9 cellular contexts compared by ENCODE assay signal in the genomic region with DNA sequence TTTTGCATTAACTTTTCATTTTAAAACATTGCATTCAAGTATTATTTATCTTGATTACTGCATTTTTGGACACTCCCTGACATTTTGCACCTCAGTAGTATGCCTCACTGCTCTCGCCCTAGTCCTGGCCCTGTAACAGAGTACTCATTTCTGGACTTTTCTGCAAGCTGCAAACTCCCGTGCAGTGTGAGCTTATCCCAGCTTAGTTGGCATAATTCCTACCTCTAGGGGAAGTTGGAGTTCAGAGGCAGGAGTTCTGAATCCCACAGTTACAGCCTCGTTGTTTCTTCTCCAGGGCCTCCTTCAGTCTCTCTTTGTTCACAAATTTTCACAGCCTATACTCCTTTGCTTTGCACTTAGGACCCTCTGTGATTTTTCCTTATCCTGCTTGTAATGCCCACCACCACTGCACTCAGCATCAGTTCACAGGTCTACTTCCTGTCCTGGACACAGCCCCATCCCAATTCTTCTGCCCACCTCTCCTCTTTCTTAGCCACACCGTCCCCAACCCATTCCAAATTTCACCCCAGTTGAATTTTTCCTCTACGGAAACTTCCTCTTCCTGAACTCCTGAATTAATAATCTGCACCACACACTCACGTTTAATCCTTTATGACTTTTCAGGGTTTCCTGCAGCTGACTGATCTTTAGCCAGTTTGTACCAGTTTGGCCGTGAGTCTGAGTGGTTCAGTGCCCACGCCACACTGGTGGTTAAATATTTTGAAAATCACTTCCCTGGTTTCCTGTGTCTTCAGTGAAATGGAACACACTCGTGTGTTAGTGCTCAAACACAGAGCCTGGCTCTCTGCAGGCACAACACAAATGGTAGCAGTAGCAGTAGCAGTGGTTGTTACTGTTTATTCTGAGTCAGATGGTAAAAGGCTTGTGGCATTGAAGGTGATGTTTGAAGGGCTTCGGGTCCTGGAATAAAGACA. TPM values are rescaled to one million over a fixed set of nuclear protein-coding genes. Genes with fewer than 3 reads are reported as not detected.
DNase-seq lines count a peak whose midpoint lies in the region; ATAC-seq and TF ChIP-seq lines count a peak whose summit lies in the region.
"Had no signal": no experiment of that assay in that cellular context is flagged by ENCODE, and none has a peak within 500 bp of the region (broad histone marks: within the 10 kb centered on the region; RNA-seq: fewer than 3 reads in every experiment).

No MANE protein-coding gene starts in this region.

- no peak overlapping the region for H3K27ac ChIP-seq in CD4-positive, CD25-positive, alpha-beta regulatory T cell (ENCODE audit: insufficient read depth, low read length, poor library complexity, severe bottlenecking)
- H3K27ac ChIP-seq in duodenal mucosa (ENCODE audit: low read depth, low read length): peak overlapping the region; percentile 27

- H3K36me3 ChIP-seq in CD4-positive, CD25-positive, alpha-beta regulatory T cell (ENCODE audit: control insufficient read depth, insufficient read depth, low read length): no peaks in the 10 kb centered on the region
- no peaks in the 10 kb centered on the region for H3K36me3 ChIP-seq in duodenal mucosa (ENCODE audit: control insufficient read depth in 1 of 2, insufficient read depth in 2 of 2, low read length in 2 of 2)
- no peaks in the 10 kb centered on the region for H3K36me3 ChIP-seq in mucosa of descending colon (ENCODE audit: low read depth)

- no peak for ATAC-seq in CD4-positive, CD25-positive, alpha-beta regulatory T cell (ENCODE audit: low read depth in 2 of 2)
- ATAC-seq in mucosa of descending colon: peak; percentile 53
- no peak for ATAC-seq in GM18873 (IDR thresholded peaks at IDR 0.05; ENCODE audit: low FRiP score, unreplicated experiment)

- no peaks in the 10 kb centered on the region for H3K36me3 Mint-ChIP-seq in CD4-positive, CD25-positive, alpha-beta regulatory T cell

- H3K4me3 Mint-ChIP-seq in CD4-positive, CD25-positive, alpha-beta regulatory T cell: no peak overlapping the region

- no peaks in the 10 kb centered on the region for H3K9me3 Mint-ChIP-seq in CD4-positive, CD25-positive, alpha-beta regulatory T cell

- H3K9me3 ChIP-seq in CD4-positive, CD25-positive, alpha-beta regulatory T cell (ENCODE audit: control insufficient read depth in 2 of 2, low read length in 2 of 2): no peaks in the 10 kb centered on the region
- H3K9me3 ChIP-seq in duodenal mucosa (ENCODE audit: control insufficient read depth in 1 of 2, low read length in 2 of 2) (no peaks in the 10 kb centered on the region), mucosa of descending colon (no peaks in the 10 kb centered on the region)

- peaks cover 14% of the 10 kb centered on the region for H3K27me3 Mint-ChIP-seq in CD4-positive, CD25-positive, alpha-beta regulatory T cell

- no peak overlapping the region for H3K4me3 ChIP-seq in CD4-positive, CD25-positive, alpha-beta regulatory T cell (ENCODE audit: low read depth, low read length)
- H3K4me3 ChIP-seq in duodenal mucosa (ENCODE audit: low read depth in 1 of 2, low read length in 2 of 2): no peak overlapping the region
- H3K4me3 ChIP-seq in mucosa of descending colon: no peak overlapping the region

- peak overlapping the region; percentile 0 to 15 for H3K9ac ChIP-seq in duodenal mucosa (ENCODE audit: low read depth in 1 of 2, low read length in 2 of 2)

- intact Hi-C loops in mucosa of descending colon (cut with DNase I, micrococcal nuclease): no loop called here

- H3K4me1 ChIP-seq in CD4-positive, CD25-positive, alpha-beta regulatory T cell (ENCODE audit: control insufficient read depth, insufficient read depth, low read length, poor library complexity, severe bottlenecking): no peaks in the 10 kb centered on the region
- H3K4me1 ChIP-seq in duodenal mucosa (ENCODE audit: control insufficient read depth in 1 of 2, insufficient read depth in 2 of 2, low read length in 2 of 2): peaks cover 22 to 30% of the 10 kb centered on the region in 2 donors
- H3K4me1 ChIP-seq in mucosa of descending colon (ENCODE audit: low read depth): peaks cover 15% of the 10 kb centered on the region

- no peaks in the 10 kb centered on the region for H3K27me3 ChIP-seq in CD4-positive, CD25-positive, alpha-beta regulatory T cell (ENCODE audit: control insufficient read depth, insufficient read depth, low read length)
- H3K27me3 ChIP-seq in duodenal mucosa (ENCODE audit: control insufficient read depth in 1 of 2, insufficient read depth in 2 of 2, low read length in 2 of 2): no peaks in the 10 kb centered on the region

- TF ChIP-seq CTCF in mucosa of descending colon (IDR thresholded peaks at IDR 0.05): no peak

- peak in 1 of 3 donors; percentile 44 for DNase-seq in CD4-positive, CD25-positive, alpha-beta regulatory T cell
- DNase-seq in LHCN-M2 (ENCODE audit: low read depth) (peak; percentile 26), mucosa of descending colon (no peak), SIG-M5 (lab: John Stamatoyannopoulos, UW) (no peak), COLO829 (ENCODE audit: low spot score) (no peak)
- no peak for DNase-seq in activated CD4-positive, alpha-beta T cell treated with anti-CD3 and anti-CD28 coated beads for 4 hours
- DNase-seq: hypothalamus had no signal

- peak overlapping the region in 2 of 3 donors; percentile 19 to 73 for H3K27ac Mint-ChIP-seq in CD4-positive, CD25-positive, alpha-beta regulatory T cell

- H3K4me1 Mint-ChIP-seq in CD4-positive, CD25-positive, alpha-beta regulatory T cell: peaks cover 0 to 4% (median 0%) of the 10 kb centered on the region in 4 donors

RNA-seq across cellular contexts. Expression of a gene that starts 6.3 kb away (rescaled TPM):
- 9.6 TPM for total RNA-seq in CD4-positive, CD25-positive, alpha-beta regulatory T cell
- 10 to 100 TPM; 29.0 to 51.5 (median 41.7) TPM for polyA plus RNA-seq in CD4-positive, CD25-positive, alpha-beta regulatory T cell
- total RNA-seq in LHCN-M2 (2014; rRNA removed) (33.6 and 43.9 TPM in 2 replicates), mucosa of descending colon (10 to 100 TPM; 29.6 to 57.4 (median 53.8) TPM)
- polyA plus RNA-seq in LHCN-M2 (2012): 40.8 TPM
